In genomic region chr7:129144095-129144833, GRCh38 we compare ENCODE assay signal across 1 cellular context.
TF ChIP-seq lines count a peak whose summit lies in the region.

A gene with protein sequence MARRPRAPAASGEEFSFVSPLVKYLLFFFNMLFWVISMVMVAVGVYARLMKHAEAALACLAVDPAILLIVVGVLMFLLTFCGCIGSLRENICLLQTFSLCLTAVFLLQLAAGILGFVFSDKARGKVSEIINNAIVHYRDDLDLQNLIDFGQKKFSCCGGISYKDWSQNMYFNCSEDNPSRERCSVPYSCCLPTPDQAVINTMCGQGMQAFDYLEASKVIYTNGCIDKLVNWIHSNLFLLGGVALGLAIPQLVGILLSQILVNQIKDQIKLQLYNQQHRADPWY (plus strand): TSS chr7:129144707. CDS start chr7:129144981, 274 bp downstream.

TF ChIP-seq in K562, 482 proteins besides CTCF, POLR2A, EP300 and RAD21 (continued from another document):
- TF ChIP-seq PBX2 (CRISPR knock-in tag; IDR thresholded peaks at IDR 0.05; ENCODE audit: low read depth) = no peak
- peak; percentile 45; the same call in 1 of the 2 replicates for TF ChIP-seq PBX2 (tag; conservative IDR thresholded peaks at IDR 0.05; ENCODE audit: low read depth)
- TF ChIP-seq CHD2 (IDR thresholded peaks at IDR 0.05; ENCODE audit: low read depth, low read length) = peak; percentile 40; the same call in 1 of the 2 replicates
- TF ChIP-seq ZNF507 (tag; conservative IDR thresholded peaks at IDR 0.05) = 0 out of 2 replicates have a peak, but pooled peaks have one; percentile 15
- no peak for TF ChIP-seq TEAD4 (IDR thresholded peaks at IDR 0.05; ENCODE audit: low read length)
- no peak for TF ChIP-seq TEAD4 (CRISPR knock-in tag; IDR thresholded peaks at IDR 0.05; ENCODE audit: borderline replicate concordance)
- TF ChIP-seq SIRT6 (IDR thresholded peaks at IDR 0.05; ENCODE audit: low read depth, low read length) = no peak
- no peak for TF ChIP-seq SMAD2 (IDR thresholded peaks at IDR 0.05; ENCODE audit: low read depth, low read length)
- TF ChIP-seq LCOR (CRISPR knock-in tag; IDR thresholded peaks at IDR 0.05) = 0 out of 2 replicates have a peak, but pooled peaks have one; percentile 16
- TF ChIP-seq CEBPB (tag; IDR thresholded peaks at IDR 0.05) = peak; percentile 56
